12 cellular contexts compared by ENCODE assay signal in the genomic region with DNA sequence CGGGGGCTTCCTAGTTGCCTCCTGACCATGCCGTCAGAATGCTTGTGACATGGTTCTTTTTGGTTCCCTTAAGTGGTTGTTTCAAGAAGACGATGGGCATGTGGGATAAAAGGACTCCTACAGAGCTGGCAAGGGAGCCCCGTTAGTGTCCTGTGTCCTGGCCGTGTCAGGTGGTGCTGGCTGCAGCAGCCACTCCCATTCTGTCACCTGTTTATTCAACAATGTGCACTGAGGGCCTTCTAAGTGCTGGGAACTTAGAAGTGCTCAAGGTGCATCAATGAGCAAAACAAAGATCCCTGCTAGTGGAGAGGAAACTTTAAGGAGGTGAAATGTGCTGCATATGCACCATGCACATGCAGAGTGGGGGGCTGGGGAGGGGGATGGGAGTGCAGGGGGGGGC. TPM values are rescaled to one million over a fixed set of nuclear protein-coding genes. Genes with fewer than 3 reads are reported as not detected.
A peak's percentile ranks its signal among the peaks of the same experiment; 100 is the strongest.
DNase-seq lines count a peak whose midpoint lies in the region; ATAC-seq, FAIRE-seq and TF ChIP-seq lines count a peak whose summit lies in the region.
"Had no signal": no experiment of that assay in that cellular context is flagged by ENCODE, and none has a peak within 500 bp of the region (broad histone marks: within the 10 kb centered on the region; RNA-seq: fewer than 3 reads in every experiment).

No MANE protein-coding gene starts in this region.

- no peaks in the 10 kb centered on the region for H3K9me3 ChIP-seq in CD4-positive, CD25-positive, alpha-beta regulatory T cell (ENCODE audit: control insufficient read depth in 2 of 2, low read length in 2 of 2)
- H3K9me3 ChIP-seq in left lung (no peaks in the 10 kb centered on the region), right cardiac atrium (ENCODE audit: control insufficient read depth, low read length) (no peaks in the 10 kb centered on the region)

- H3K27ac Mint-ChIP-seq in CD4-positive, CD25-positive, alpha-beta regulatory T cell: peak overlapping the region; percentile 95 to 98 (median 98)
- H3K27ac Mint-ChIP-seq in IgD-negative memory B cell: peak overlapping the region in 1 of 3 donors; percentile 87
- H3K27ac Mint-ChIP-seq in activated CD8-positive, alpha-beta T cell treated with anti-CD3 and anti-CD28 coated beads for 36 hours: peak overlapping the region; percentile 90

- POLR2A ChIA-PET in activated CD8-positive, alpha-beta T cell treated with anti-CD3 and anti-CD28 coated beads for 36 hours (lab: Charles Lee): interaction anchor here (1.2 to 13.7 kb wide), 7 partner anchors 10 to 61 kb away, joined by 4 to 470 read pairs (median 15); a partner anchor contains a TSS

- no peak for ATAC-seq in CD4-positive, CD25-positive, alpha-beta regulatory T cell (ENCODE audit: low read depth in 2 of 2)
- no peak for ATAC-seq in activated CD8-positive, alpha-beta T cell treated with anti-CD3 and anti-CD28 coated beads for 36 hours
- ATAC-seq in left lung (peak; percentile 53), HG03571 (IDR thresholded peaks at IDR 0.05; ENCODE audit: unreplicated experiment) (no peak), HG02759 (IDR thresholded peaks at IDR 0.05; ENCODE audit: unreplicated experiment) (no peak), right cardiac atrium (no peak)
- ATAC-seq: HCT116 had no signal

- CTCF ChIA-PET in activated CD8-positive, alpha-beta T cell treated with anti-CD3 and anti-CD28 coated beads for 36 hours (lab: Charles Lee): interaction anchor here (1.0 to 8.0 kb wide), 12 partner anchors 9 to 61 kb away, joined by 3 to 180 read pairs (median 12); a partner anchor contains a TSS

- DNase-seq in CD4-positive, CD25-positive, alpha-beta regulatory T cell: peak in 1 of 3 donors; percentile 22
- DNase-seq in activated CD8-positive, alpha-beta T cell treated with anti-CD3 and anti-CD28 coated beads for 36 hours: peak; percentile 27
- no peak for DNase-seq in left lung
- no peak for DNase-seq in H54 (ENCODE audit: insufficient read length, low spot score)
- no peak for DNase-seq in right cardiac atrium
- DNase-seq: IMR-90, NCI-H226 had no signal

- no peak for TF ChIP-seq POLR2A in H54 (IDR thresholded peaks at IDR 0.05; ENCODE audit: low read depth, low read length)

- H3K27me3 ChIP-seq in CD4-positive, CD25-positive, alpha-beta regulatory T cell (ENCODE audit: control insufficient read depth, insufficient read depth, low read length): no peaks in the 10 kb centered on the region
- no peaks in the 10 kb centered on the region for H3K27me3 ChIP-seq in left lung
- no peaks in the 10 kb centered on the region for H3K27me3 ChIP-seq in right cardiac atrium (ENCODE audit: control insufficient read depth, insufficient read depth)

- H3K4me3 Mint-ChIP-seq in CD4-positive, CD25-positive, alpha-beta regulatory T cell: peak overlapping the region; percentile 84 to 97 (median 86)
- peak overlapping the region in 3 of 4 donors; percentile 8 to 90 (median 86) for H3K4me3 Mint-ChIP-seq in IgD-negative memory B cell
- peak overlapping the region; percentile 58 for H3K4me3 Mint-ChIP-seq in activated CD8-positive, alpha-beta T cell treated with anti-CD3 and anti-CD28 coated beads for 36 hours

- intact Hi-C loops in activated CD8-positive, alpha-beta T cell treated with anti-CD3 and anti-CD28 coated beads for 36 hours (cut with micrococcal nuclease): loop anchor here (2.0 kb wide), 1 partner anchor 19 kb away; a partner anchor contains a TSS
- intact Hi-C loops in left lung (cut with DNase I): loop anchor here in 1 of 2 donors (10.0 kb wide), 1 partner anchor 147 kb away; no protein-coding TSS in a partner anchor
- intact Hi-C loops in right cardiac atrium (cut with DNase I): loop anchor here in 2 of 4 donors (5.0 to 10.0 kb wide), 3 partner anchors 54 to 137 kb away; no protein-coding TSS in a partner anchor

- peak overlapping the region; percentile 72 for H3K4me3 ChIP-seq in CD4-positive, CD25-positive, alpha-beta regulatory T cell (ENCODE audit: low read depth, low read length)
- H3K4me3 ChIP-seq in left lung (no peak overlapping the region), right cardiac atrium (ENCODE audit: low read length) (no peak overlapping the region)

- no peak for FAIRE-seq in H54 (lab: Jason Lieb, UNC)

- peaks cover 0 to 2% (median 0%) of the 10 kb centered on the region in 7 donors for H3K9me3 Mint-ChIP-seq in CD4-positive, CD25-positive, alpha-beta regulatory T cell
- H3K9me3 Mint-ChIP-seq in IgD-negative memory B cell: no peaks in the 10 kb centered on the region
- H3K9me3 Mint-ChIP-seq in activated CD8-positive, alpha-beta T cell treated with anti-CD3 and anti-CD28 coated beads for 36 hours: no peaks in the 10 kb centered on the region

- peaks cover 55% of the 10 kb centered on the region for H3K36me3 ChIP-seq in CD4-positive, CD25-positive, alpha-beta regulatory T cell (ENCODE audit: control insufficient read depth, insufficient read depth, low read length)
- peaks cover 0 to 58% of the 10 kb centered on the region in 2 donors for H3K36me3 ChIP-seq in left lung

- 60% methylated on average over 5 of the region's 5 CpGs for WGBS in right cardiac atrium

- H3K27ac ChIP-seq in CD4-positive, CD25-positive, alpha-beta regulatory T cell (ENCODE audit: insufficient read depth, low read length, poor library complexity, severe bottlenecking): peak overlapping the region; percentile 93
- H3K27ac ChIP-seq in left lung (peak overlapping the region in 1 of 2 donors; percentile 73), right cardiac atrium (ENCODE audit: low read length) (no peak overlapping the region)

- no peak for TF ChIP-seq CTCF in activated CD8-positive, alpha-beta T cell treated with anti-CD3 and anti-CD28 coated beads for 36 hours (IDR thresholded peaks at IDR 0.05)
- TF ChIP-seq CTCF in left lung (IDR thresholded peaks at IDR 0.05): no peak

- peaks cover 96% of the 10 kb centered on the region for H3K4me1 ChIP-seq in CD4-positive, CD25-positive, alpha-beta regulatory T cell (ENCODE audit: control insufficient read depth, insufficient read depth, low read length, poor library complexity, severe bottlenecking)
- H3K4me1 ChIP-seq in left lung (peaks cover 8 to 98% of the 10 kb centered on the region in 2 donors), right cardiac atrium (ENCODE audit: control insufficient read depth, insufficient read depth, low read length) (peaks cover 6% of the 10 kb centered on the region)

- no peaks in the 10 kb centered on the region for H3K27me3 Mint-ChIP-seq in CD4-positive, CD25-positive, alpha-beta regulatory T cell
- peaks cover 3% of the 10 kb centered on the region for H3K27me3 Mint-ChIP-seq in IgD-negative memory B cell
- H3K27me3 Mint-ChIP-seq in activated CD8-positive, alpha-beta T cell treated with anti-CD3 and anti-CD28 coated beads for 36 hours: no peaks in the 10 kb centered on the region

- peaks cover 33 to 98% (median 82%) of the 10 kb centered on the region in 4 donors for H3K4me1 Mint-ChIP-seq in CD4-positive, CD25-positive, alpha-beta regulatory T cell
- peaks cover 36 to 48% (median 42%) of the 10 kb centered on the region in 3 donors for H3K4me1 Mint-ChIP-seq in IgD-negative memory B cell
- H3K4me1 Mint-ChIP-seq in activated CD8-positive, alpha-beta T cell treated with anti-CD3 and anti-CD28 coated beads for 36 hours (ENCODE audit: low read depth): peaks cover 92% of the 10 kb centered on the region

- peaks cover 58% of the 10 kb centered on the region for H3K36me3 Mint-ChIP-seq in CD4-positive, CD25-positive, alpha-beta regulatory T cell
- H3K36me3 Mint-ChIP-seq in IgD-negative memory B cell: peaks cover 10% of the 10 kb centered on the region
- peaks cover 81% of the 10 kb centered on the region for H3K36me3 Mint-ChIP-seq in activated CD8-positive, alpha-beta T cell treated with anti-CD3 and anti-CD28 coated beads for 36 hours (ENCODE audit: low read depth)

RNA-seq across cellular contexts. Expression of a gene that starts 19.6 kb away (rescaled TPM):
- 351 TPM for total RNA-seq in CD4-positive, CD25-positive, alpha-beta regulatory T cell
- 100 to 1,000 TPM; 164 to 207 (median 192) TPM for polyA plus RNA-seq in CD4-positive, CD25-positive, alpha-beta regulatory T cell
- 31.6 TPM for polyA plus RNA-seq in IgD-negative memory B cell
- total RNA-seq in activated CD8-positive, alpha-beta T cell treated with anti-CD3 and anti-CD28 coated beads for 36 hours: 100 to 1,000 TPM; 243 to 259 TPM
- total RNA-seq in left lung: 100 to 1,000 TPM in 1 of 2 donors, 10 to 100 TPM in 1; 37.3 to 110 TPM
- 10 to 100 TPM in 3 of 4 donors, 1 to 10 TPM in 1; 7.2 to 10.9 (median 10.4) TPM for total RNA-seq in right cardiac atrium
- 3.0 TPM for polyA plus RNA-seq in right cardiac atrium
- total RNA-seq: IMR-90 had no signal
- polyA plus RNA-seq: IMR-90 had no signal

RNA-seq across cellular contexts. Expression of a gene that starts 45.2 kb away (rescaled TPM):
- not detected for total RNA-seq in CD4-positive, CD25-positive, alpha-beta regulatory T cell
- 1 to 10 TPM in 1 of 4 donors, under 1 TPM in 3; 0.44 to 1.1 (median 0.69) TPM for polyA plus RNA-seq in CD4-positive, CD25-positive, alpha-beta regulatory T cell
- not detected for polyA plus RNA-seq in IgD-negative memory B cell
- not detected for total RNA-seq in activated CD8-positive, alpha-beta T cell treated with anti-CD3 and anti-CD28 coated beads for 36 hours
- total RNA-seq in left lung: not detected
- under 1 TPM in 3 of 4 donors, not detected in 1; 0.47 to 0.75 (median 0.49) TPM for total RNA-seq in right cardiac atrium
- polyA plus RNA-seq in right cardiac atrium: 0.68 TPM
- total RNA-seq: IMR-90, left ventricle myocardium superior had no signal
- polyA plus RNA-seq: IMR-90 had no signal
